Comparison of ENCODE assay signal across 8 cellular contexts in genomic region chr6:7236312-7237209, GRCh38.
DNase-seq lines count a peak whose midpoint lies in the region; ATAC-seq and TF ChIP-seq lines count a peak whose summit lies in the region.

No MANE protein-coding gene starts in this region.

- peaks cover 66 to 99% (median 80%) of the 10 kb centered on the region in 11 experiments for H3K36me3 ChIP-seq in BLaER1 treated with 17β-estradiol and CSF1 and Interleukin-3, amounts not matched to agents 10 nM and 100 nM
- H3K36me3 ChIP-seq in H7 (replicated peaks; ENCODE audit: control insufficient read depth, insufficient read depth, low read length) = peaks cover 2% of the 10 kb centered on the region; the same call in 1 of the 2 replicates

- DNase-seq in glomerular visceral epithelial cell (ENCODE audit: extremely low spot score) (peak; percentile 18), middle frontal gyrus (ENCODE audit: extremely low spot score, low spot score) (no peak), NOMO-1 treated with DMSO at 0.1 percent for 48 hours (lab: John Stamatoyannopoulos, UW; ENCODE audit: unreplicated experiment) (no peak), H7 (no peak), D341Med (ENCODE audit: low spot score) (no peak)

- H3K27ac ChIP-seq in BLaER1 treated with 17β-estradiol and CSF1 and Interleukin-3, amounts not matched to agents 10 nM and 100 nM = peak overlapping the region in 4 of 11 experiments; percentile 4 to 12 (median 8); a peak in 3 of 22 replicates

- H3K4me3 ChIP-seq in BLaER1 treated with 17β-estradiol and CSF1 and Interleukin-3, amounts not matched to agents 10 nM and 100 nM = no peak overlapping the region
- H3K4me3 ChIP-seq in H7 (ENCODE audit: insufficient read depth, low read depth, low read length) = no peak overlapping the region

- H3K27me3 ChIP-seq in BLaER1 treated with 17β-estradiol and CSF1 and Interleukin-3, amounts not matched to agents 10 nM and 100 nM = no peaks in the 10 kb centered on the region
- H3K27me3 ChIP-seq in H7 (ENCODE audit: control insufficient read depth, insufficient read depth, low read length) = no peaks in the 10 kb centered on the region

- H3K4me1 ChIP-seq in BLaER1 treated with 17β-estradiol and CSF1 and Interleukin-3, amounts not matched to agents 10 nM and 100 nM = peaks cover 52 to 82% (median 64%) of the 10 kb centered on the region in 10 experiments

- peak; percentile 75 for ATAC-seq in GM19463 (IDR thresholded peaks at IDR 0.05; ENCODE audit: unreplicated experiment)

- no peak for TF ChIP-seq RAD21 in Ishikawa (IDR thresholded peaks at IDR 0.05; ENCODE audit: low read depth)

- peak overlapping the region in 8 of 11 experiments; percentile 6 to 40 (median 17); a peak in 7 of 22 replicates for H3K4me2 ChIP-seq in BLaER1 treated with 17β-estradiol and CSF1 and Interleukin-3, amounts not matched to agents 10 nM and 100 nM

- 0 out of 2 replicates have a peak, but pooled peaks have one; percentile 7 for TF ChIP-seq EP300 in Ishikawa (IDR thresholded peaks at IDR 0.05; ENCODE audit: borderline replicate concordance)

- H4K20me1 ChIP-seq in BLaER1 treated with 17β-estradiol and CSF1 and Interleukin-3, amounts not matched to agents 10 nM and 100 nM = peaks cover 14 to 98% (median 72%) of the 10 kb centered on the region in 11 experiments; a peak in 18 of 22 replicates

- peak overlapping the region in 1 of 11 experiments; percentile 44; a peak in 3 of 22 replicates for H3K9ac ChIP-seq in BLaER1 treated with 17β-estradiol and CSF1 and Interleukin-3, amounts not matched to agents 10 nM and 100 nM

- no peaks in the 10 kb centered on the region for H3K9me3 ChIP-seq in BLaER1 treated with 17β-estradiol and CSF1 and Interleukin-3, amounts not matched to agents 10 nM and 100 nM (replicated peaks in 1 of 11)

TF ChIP-seq in Ishikawa, 13 proteins besides CTCF, POLR2A, EP300 and RAD21:
- no peak for TF ChIP-seq REST (IDR thresholded peaks at IDR 0.05; ENCODE audit: low read depth)
- TF ChIP-seq NFIC (IDR thresholded peaks at IDR 0.05) = peak; percentile 33; the same call in 1 of the 2 replicates
- TF ChIP-seq CREB1 (IDR thresholded peaks at IDR 0.05; ENCODE audit: low read depth) = no peak
- TF ChIP-seq USF1 (IDR thresholded peaks at IDR 0.05) = no peak
